In genomic region chr11:72293391-72293790, GRCh38 we compare ENCODE assay signal across 23 cellular contexts.
"Had no signal": no experiment of that assay in that cellular context is flagged by ENCODE, and none has a peak within 500 bp of the region (broad histone marks: within the 10 kb centered on the region; RNA-seq: fewer than 3 reads in every experiment).

No MANE protein-coding gene starts in this region.

- H3K27me3 Mint-ChIP-seq: naive thymus-derived CD4-positive, alpha-beta T cell; natural killer cell treated with Interleukin-12 subunit alpha and Interleukin-12 subunit beta and Interleukin-15 and Interleukin-18, amount 100 ng/mL, for 72 hours; progenitor cell of endocrine pancreas; stimulated activated naive B cell treated with anti-CD40 and anti-IgM and Interleukin-4, amounts not matched to agents 10 μg/mL and 1 μg/mL and 100 μg/mL, for 72 hours had no signal

- H3K4me3 Mint-ChIP-seq: immature natural killer cell; naive thymus-derived CD4-positive, alpha-beta T cell; natural killer cell treated with Interleukin-12 subunit alpha and Interleukin-12 subunit beta and Interleukin-15 and Interleukin-18, amount 100 ng/mL, for 72 hours; stimulated activated naive B cell treated with anti-CD40 and anti-IgM and Interleukin-4, amounts not matched to agents 10 μg/mL and 1 μg/mL and 100 μg/mL, for 72 hours had no signal

- DNase-seq: hippocampal formation; immature natural killer cell; kidney; left colon; left ventricle myocardium inferior; mesendoderm; midbrain; mucosa of descending colon; naive thymus-derived CD4-positive, alpha-beta T cell; ovary; right lobe of liver; stimulated activated CD4-positive, alpha-beta T cell treated with anti-CD3 and anti-CD28 coated beads, Interleukin-1b, Interleukin-23, amount 100 ng/mL, for 48 hours; stimulated activated CD4-positive, alpha-beta T cell treated with anti-CD3 and anti-CD28 coated beads, Interleukin-2, amount 100 ng/mL, for 48 hours; stimulated activated CD4-positive, alpha-beta T cell treated with anti-CD3 and anti-CD28 coated beads, Interleukin-4, amount 100 ng/mL, for 4 hours; stimulated activated CD8-positive, alpha-beta memory T cell treated with anti-CD3 and anti-CD28 coated beads, Interleukin-4, amount 100 ng/mL, for 48 hours; stimulated activated naive B cell treated with anti-CD40 and anti-IgM and Interleukin-4, amounts not matched to agents 10 μg/mL and 1 μg/mL and 100 μg/mL, for 72 hours; stimulated activated naive CD8-positive, alpha-beta T cell treated with anti-CD3 and anti-CD28 coated beads, Interleukin-15, Interleukin-2, amounts not matched to agents 100 U/mL and 50 U/mL, for 24 hours; testis; thyroid gland; transverse colon; upper lobe of right lung had no signal

- H3K36me3 Mint-ChIP-seq: natural killer cell treated with Interleukin-12 subunit alpha and Interleukin-12 subunit beta and Interleukin-15 and Interleukin-18, amount 100 ng/mL, for 72 hours had no signal

- H3K9me3 Mint-ChIP-seq: immature natural killer cell; naive thymus-derived CD4-positive, alpha-beta T cell; natural killer cell treated with Interleukin-12 subunit alpha and Interleukin-12 subunit beta and Interleukin-15 and Interleukin-18, amount 100 ng/mL, for 72 hours; stimulated activated naive B cell treated with anti-CD40 and anti-IgM and Interleukin-4, amounts not matched to agents 10 μg/mL and 1 μg/mL and 100 μg/mL, for 72 hours had no signal

- H3K4me1 Mint-ChIP-seq: immature natural killer cell; naive thymus-derived CD4-positive, alpha-beta T cell had no signal

- H3K27ac Mint-ChIP-seq: immature natural killer cell; naive thymus-derived CD4-positive, alpha-beta T cell; natural killer cell treated with Interleukin-12 subunit alpha and Interleukin-12 subunit beta and Interleukin-15 and Interleukin-18, amount 100 ng/mL, for 72 hours; progenitor cell of endocrine pancreas; stimulated activated naive B cell treated with anti-CD40 and anti-IgM and Interleukin-4, amounts not matched to agents 10 μg/mL and 1 μg/mL and 100 μg/mL, for 72 hours had no signal

- ATAC-seq: left colon; mucosa of descending colon; naive thymus-derived CD4-positive, alpha-beta T cell; stimulated activated naive B cell treated with anti-CD40 and anti-IgM and Interleukin-4, amounts not matched to agents 10 μg/mL and 1 μg/mL and 100 μg/mL, for 72 hours had no signal
